In the genomic region with DNA sequence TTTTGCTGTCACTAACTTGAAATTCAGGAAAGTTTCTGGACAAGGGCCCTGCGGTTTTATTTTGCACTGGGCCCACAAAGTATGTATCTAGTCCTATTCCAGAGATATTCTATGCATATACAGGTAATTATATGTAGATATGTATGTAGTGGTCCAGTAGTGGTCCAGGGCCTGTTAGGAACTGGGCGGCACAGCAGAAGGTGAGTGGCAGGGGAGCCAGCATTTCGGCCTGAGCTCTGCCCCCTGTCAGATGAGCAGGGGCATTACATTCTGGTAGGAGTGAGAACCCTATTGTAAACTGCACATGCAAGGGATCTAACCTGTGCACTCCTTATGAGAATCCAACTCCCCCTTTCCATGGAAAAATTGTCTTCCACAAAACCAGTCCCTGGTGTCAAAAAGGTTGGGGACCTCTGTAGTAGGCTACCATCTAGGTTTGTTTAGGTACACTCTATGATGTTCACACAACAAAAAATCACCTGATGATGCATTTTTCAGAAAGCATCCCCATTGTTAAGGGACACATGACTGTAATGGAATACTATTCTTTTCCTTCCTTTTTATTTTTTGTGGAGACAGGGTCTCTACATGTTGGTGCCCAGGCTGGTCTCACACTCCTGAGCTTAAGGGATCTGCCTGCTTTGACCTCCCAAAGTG, we compare ENCODE assay signal across 8 cellular contexts. TPM values are rescaled to one million over a fixed set of nuclear protein-coding genes. Genes with fewer than 3 reads are reported as not detected.
A peak's percentile ranks its signal among the peaks of the same experiment; 100 is the strongest.
DNase-seq lines count a peak whose midpoint lies in the region; ATAC-seq and TF ChIP-seq lines count a peak whose summit lies in the region.

No MANE protein-coding gene starts in this region.

- H3K9me3 ChIP-seq in BLaER1 treated with 17β-estradiol and CSF1 and Interleukin-3, amounts not matched to agents 10 nM and 100 nM (replicated peaks in 1 of 11) = no peaks in the 10 kb centered on the region
- H3K9me3 ChIP-seq in SK-N-MC (ENCODE audit: low read depth, low read length) = no peaks in the 10 kb centered on the region

- TF ChIP-seq CTCF in GM20000 (IDR thresholded peaks at IDR 0.05; ENCODE audit: extremely low read depth, missing control alignments) = peak; percentile 33
- peak; percentile 41 for TF ChIP-seq CTCF in glutamatergic neuron (IDR thresholded peaks at IDR 0.05; ENCODE audit: partially characterized antibody, unreplicated experiment)

- H3K27ac ChIP-seq in BLaER1 treated with 17β-estradiol and CSF1 and Interleukin-3, amounts not matched to agents 10 nM and 100 nM = no peak overlapping the region
- H3K27ac ChIP-seq in SK-N-MC = no peak overlapping the region

- H3K4me2 ChIP-seq in BLaER1 treated with 17β-estradiol and CSF1 and Interleukin-3, amounts not matched to agents 10 nM and 100 nM = peak overlapping the region; percentile 91 to 100 (median 96)

- peaks cover 5% of the 10 kb centered on the region for H3K9me3 Mint-ChIP-seq in glutamatergic neuron (ENCODE audit: unreplicated experiment)

- peaks cover 6% of the 10 kb centered on the region for H3K4me1 Mint-ChIP-seq in glutamatergic neuron (ENCODE audit: low read depth, unreplicated experiment)

- H3K27ac Mint-ChIP-seq in glutamatergic neuron (ENCODE audit: unreplicated experiment) = peak overlapping the region; percentile 22

- no peaks in the 10 kb centered on the region for H3K36me3 Mint-ChIP-seq in glutamatergic neuron (ENCODE audit: unreplicated experiment)

- H3K4me1 ChIP-seq in BLaER1 treated with 17β-estradiol and CSF1 and Interleukin-3, amounts not matched to agents 10 nM and 100 nM = peaks cover 37 to 57% (median 41%) of the 10 kb centered on the region in 10 experiments

- no peak for ATAC-seq in HG03432 (IDR thresholded peaks at IDR 0.05; ENCODE audit: unreplicated experiment)
- ATAC-seq in HG03196 (IDR thresholded peaks at IDR 0.05; ENCODE audit: unreplicated experiment) = no peak
- ATAC-seq in HG02981 (IDR thresholded peaks at IDR 0.05; ENCODE audit: unreplicated experiment) = no peak
- ATAC-seq in HG03280 (IDR thresholded peaks at IDR 0.05; ENCODE audit: unreplicated experiment) = no peak

- no peaks in the 10 kb centered on the region for H3K27me3 ChIP-seq in BLaER1 treated with 17β-estradiol and CSF1 and Interleukin-3, amounts not matched to agents 10 nM and 100 nM

- H3K4me3 Mint-ChIP-seq in glutamatergic neuron (ENCODE audit: unreplicated experiment) = peak overlapping the region; percentile 72

- H3K4me3 ChIP-seq in BLaER1 treated with 17β-estradiol and CSF1 and Interleukin-3, amounts not matched to agents 10 nM and 100 nM = peak overlapping the region in 2 of 10 experiments; percentile 96 to 98; a peak in 3 of 20 replicates
- 0 out of 2 replicates have a peak overlapping the region, but pooled peaks have one; percentile 9 for H3K4me3 ChIP-seq in SK-N-MC

- no peak for DNase-seq in GM20000 (ENCODE audit: low spot score)
- no peak for DNase-seq in SK-N-MC (ENCODE audit: low read depth, low spot score)
- DNase-seq in glutamatergic neuron = peak; percentile 33

- H3K36me3 ChIP-seq in BLaER1 treated with 17β-estradiol and CSF1 and Interleukin-3, amounts not matched to agents 10 nM and 100 nM = peaks cover 11 to 46% (median 19%) of the 10 kb centered on the region in 11 experiments
- H3K36me3 ChIP-seq in SK-N-MC (ENCODE audit: insufficient read depth, low read length) = peaks cover 3% of the 10 kb centered on the region

- peaks cover 42 to 79% (median 68%) of the 10 kb centered on the region in 11 experiments for H4K20me1 ChIP-seq in BLaER1 treated with 17β-estradiol and CSF1 and Interleukin-3, amounts not matched to agents 10 nM and 100 nM

- H3K9ac ChIP-seq in BLaER1 treated with 17β-estradiol and CSF1 and Interleukin-3, amounts not matched to agents 10 nM and 100 nM = peak overlapping the region in 4 of 11 experiments; percentile 99 to 100 (median 100); a peak in 1 of 22 replicates
- no peak overlapping the region for H3K9ac ChIP-seq in SK-N-MC (ENCODE audit: insufficient read length)

- no peaks in the 10 kb centered on the region for H3K27me3 Mint-ChIP-seq in glutamatergic neuron (ENCODE audit: unreplicated experiment)

RNA-seq across cellular contexts. Expression of a gene that starts 2.8 kb away (rescaled TPM):
- total RNA-seq in glutamatergic neuron (ENCODE audit: unreplicated experiment) = 55.0 TPM
